In genomic region chr21:30072496-30072895, GRCh38 we compare ENCODE assay signal across 12 cellular contexts.
DNase-seq lines count a peak whose midpoint lies in the region; ATAC-seq and TF ChIP-seq lines count a peak whose summit lies in the region.
"Had no signal": no experiment of that assay in that cellular context is flagged by ENCODE, and none has a peak within 500 bp of the region (broad histone marks: within the 10 kb centered on the region; RNA-seq: fewer than 3 reads in every experiment).

No MANE protein-coding gene starts in this region.

- intact Hi-C loops in left ventricle myocardium inferior (cut with micrococcal nuclease) (no loop called here), Right ventricle myocardium superior (cut with DNase I) (no loop called here), transverse colon (cut with DNase I; ENCODE audit: low total_unique reads) (no loop called here)

- DNase-seq in left ventricle myocardium inferior (no peak), Right ventricle myocardium superior (no peak), RWPE2 (ENCODE audit: low spot score) (no peak), fibroblast of the conjunctiva (ENCODE audit: low read depth) (peak; percentile 32), transverse colon (peak; percentile 46), occipital lobe (lab: John Stamatoyannopoulos, UW) (no peak), NK-92 (lab: John Stamatoyannopoulos, UW; ENCODE audit: unreplicated experiment) (no peak)
- DNase-seq in stimulated activated naive B cell treated with anti-CD40 and anti-IgM and Interleukin-4, amounts not matched to agents 10 μg/mL and 1 μg/mL and 100 μg/mL, for 72 hours = no peak
- DNase-seq: NCI-H1105 treated with DMSO at 0.1 percent for 48 hours, retina had no signal

- TF ChIP-seq CTCF in left ventricle myocardium inferior (IDR thresholded peaks at IDR 0.05; ENCODE audit: borderline replicate concordance) (peak; percentile 41), RWPE2 (IDR thresholded peaks at IDR 0.05; ENCODE audit: poor library complexity, severe bottlenecking) (peak; percentile 68), transverse colon (IDR thresholded peaks at IDR 0.05) (peak; percentile 19 to 54 (median 39))

- H3K27ac ChIP-seq in left ventricle myocardium inferior (replicated peaks) (no peak overlapping the region), RWPE2 (ENCODE audit: poor library complexity, severe bottlenecking) (no peak overlapping the region), transverse colon (no peak overlapping the region)
- H3K27ac ChIP-seq: thoracic aorta had no signal

- H3K27me3 ChIP-seq in left ventricle myocardium inferior (ENCODE audit: low read depth) = no peaks in the 10 kb centered on the region
- H3K27me3 ChIP-seq in RWPE2 (ENCODE audit: insufficient read depth, poor library complexity, severe bottlenecking) = no peaks in the 10 kb centered on the region
- no peaks in the 10 kb centered on the region for H3K27me3 ChIP-seq in transverse colon

- no peak for TF ChIP-seq POLR2A in transverse colon (IDR thresholded peaks at IDR 0.05)

- in situ Hi-C loops in transverse colon (cut with MboI; ENCODE audit: low pct_ligation_motif_present in 1 of 4, low pct_unique_long_range_greater_than_20kb in 1 of 4, low sequenced_read_pairs in 3 of 4) = no loop called here

- TF ChIP-seq EP300 in transverse colon (IDR thresholded peaks at IDR 0.05; ENCODE audit: low read depth) = no peak

- H3K9me3 ChIP-seq in left ventricle myocardium inferior (replicated peaks) (peaks cover 9% of the 10 kb centered on the region), RWPE2 (ENCODE audit: severe bottlenecking) (no peaks in the 10 kb centered on the region), transverse colon (no peaks in the 10 kb centered on the region)
- H3K9me3 ChIP-seq: Caco-2, thoracic aorta had no signal

- no peaks in the 10 kb centered on the region for H3K36me3 Mint-ChIP-seq in stimulated activated naive B cell treated with anti-CD40 and anti-IgM and Interleukin-4, amounts not matched to agents 10 μg/mL and 1 μg/mL and 100 μg/mL, for 72 hours

- ATAC-seq in Right ventricle myocardium superior (ENCODE audit: poor library complexity) (no peak), RWPE2 (ENCODE audit: low read depth) (peak; percentile 93)
- no peak for ATAC-seq in stimulated activated naive B cell treated with anti-CD40 and anti-IgM and Interleukin-4, amounts not matched to agents 10 μg/mL and 1 μg/mL and 100 μg/mL, for 72 hours (replicated peaks)

- no peaks in the 10 kb centered on the region for H3K36me3 ChIP-seq in left ventricle myocardium inferior
- H3K36me3 ChIP-seq in RWPE2 (ENCODE audit: low read depth) = no peaks in the 10 kb centered on the region
- no peaks in the 10 kb centered on the region for H3K36me3 ChIP-seq in transverse colon
- H3K36me3 ChIP-seq: thoracic aorta had no signal

- H3K9me3 Mint-ChIP-seq in stimulated activated naive B cell treated with anti-CD40 and anti-IgM and Interleukin-4, amounts not matched to agents 10 μg/mL and 1 μg/mL and 100 μg/mL, for 72 hours = peaks cover 14 to 23% of the 10 kb centered on the region in 2 donors

- H3K4me3 ChIP-seq in left ventricle myocardium inferior (no peak overlapping the region), RWPE2 (ENCODE audit: severe bottlenecking) (no peak overlapping the region), transverse colon (no peak overlapping the region)
- H3K4me3 ChIP-seq: thoracic aorta had no signal

- H3K4me1 Mint-ChIP-seq in stimulated activated naive B cell treated with anti-CD40 and anti-IgM and Interleukin-4, amounts not matched to agents 10 μg/mL and 1 μg/mL and 100 μg/mL, for 72 hours = no peaks in the 10 kb centered on the region

- WGBS in transverse colon (ENCODE audit: low coverage in 1 of 2), 2 donors = 6 to 13% methylated on average over 1 to 4 of the region's 4 CpGs

- no peak overlapping the region for H3K4me3 Mint-ChIP-seq in stimulated activated naive B cell treated with anti-CD40 and anti-IgM and Interleukin-4, amounts not matched to agents 10 μg/mL and 1 μg/mL and 100 μg/mL, for 72 hours

- no peak overlapping the region for H3K27ac Mint-ChIP-seq in stimulated activated naive B cell treated with anti-CD40 and anti-IgM and Interleukin-4, amounts not matched to agents 10 μg/mL and 1 μg/mL and 100 μg/mL, for 72 hours

- H3K27me3 Mint-ChIP-seq in stimulated activated naive B cell treated with anti-CD40 and anti-IgM and Interleukin-4, amounts not matched to agents 10 μg/mL and 1 μg/mL and 100 μg/mL, for 72 hours = no peaks in the 10 kb centered on the region

- no peaks in the 10 kb centered on the region for H3K4me1 ChIP-seq in left ventricle myocardium inferior
- no peaks in the 10 kb centered on the region for H3K4me1 ChIP-seq in RWPE2 (ENCODE audit: insufficient read depth, poor library complexity, severe bottlenecking)
- H3K4me1 ChIP-seq in transverse colon = no peaks in the 10 kb centered on the region
- H3K4me1 ChIP-seq: Caco-2 had no signal

Comparison
In these comparisons a context has a peak if more than half of its experiments do, and no peak if none do; other contexts are left out.
1. DNase-seq: peak in fibroblast of the conjunctiva (single experiment) and transverse colon (single experiment); none in left ventricle myocardium inferior (single experiment), Right ventricle myocardium superior (single experiment), RWPE2 (single experiment), occipital lobe (single experiment), stimulated activated naive B cell treated with anti-CD40 and anti-IgM and Interleukin-4, amounts not matched to agents 10 μg/mL and 1 μg/mL and 100 μg/mL, for 72 hours (single experiment) and NK-92 (single experiment).
2. Peak in every context shown above with its lines, with median percentiles within 50 percentile points of each other: CTCF ChIP-seq.